In genomic region chr9:33101104-33101951, GRCh38 we compare ENCODE assay signal across 9 cellular contexts. TPM values are rescaled to one million over a fixed set of nuclear protein-coding genes. Genes with fewer than 3 reads are reported as not detected.
DNase-seq lines count a peak whose midpoint lies in the region; ATAC-seq and TF ChIP-seq lines count a peak whose summit lies in the region.
"Had no signal": no experiment of that assay in that cellular context is flagged by ENCODE, and none has a peak within 500 bp of the region (broad histone marks: within the 10 kb centered on the region; RNA-seq: fewer than 3 reads in every experiment).

No MANE protein-coding gene starts in this region.

- H3K36me3 ChIP-seq in Panc1 (ENCODE audit: control insufficient read depth, insufficient read depth, low read length): no peaks in the 10 kb centered on the region
- H3K36me3 ChIP-seq in sigmoid colon: no peaks in the 10 kb centered on the region
- H3K36me3 ChIP-seq: lower lobe of right lung had no signal

- in situ Hi-C loops in Panc1 (cut with HindIII; ENCODE audit: low pct_unique_long_range_greater_than_20kb, low sequenced_read_pairs): no loop called here

- POLR2A ChIA-PET in Panc1 (lab: Charles Lee): no interaction called here

- CTCF ChIA-PET in Panc1 (lab: Charles Lee): no interaction called here

- ATAC-seq in Panc1: peak; percentile 76
- ATAC-seq in esophagus mucosa: peak; percentile 84
- ATAC-seq in omental fat pad (ENCODE audit: low FRiP score): peak; percentile 54
- no peak for ATAC-seq in GM21723 (IDR thresholded peaks at IDR 0.05; ENCODE audit: unreplicated experiment)

- H3K4me1 ChIP-seq in Panc1 (ENCODE audit: control insufficient read depth, insufficient read depth, low read length) (peaks cover 4% of the 10 kb centered on the region; the same call in 1 of the 2 replicates), sigmoid colon (no peaks in the 10 kb centered on the region)

- intact Hi-C loops in Panc1 (cut with micrococcal nuclease; ENCODE audit: unreplicated experiment) (no loop called here), sigmoid colon (cut with DNase I) (no loop called here)

- BruUV-seq in Panc1 (replicated peaks; lab: Mats Ljungman, UMichigan): no TSS peak

- H3K9me3 ChIP-seq in Panc1 (ENCODE audit: control insufficient read depth, insufficient read depth, low read depth, low read length) (no peaks in the 10 kb centered on the region), sigmoid colon (no peaks in the 10 kb centered on the region)
- H3K9me3 ChIP-seq: lower lobe of right lung had no signal

- H3K27me3 ChIP-seq in Panc1 (ENCODE audit: control insufficient read depth, insufficient read depth, low read length) (no peaks in the 10 kb centered on the region), sigmoid colon (no peaks in the 10 kb centered on the region)

- no peak for TF ChIP-seq CTCF in AG10803 (conservative IDR thresholded peaks at IDR 0.05; ENCODE audit: low read length)
- TF ChIP-seq CTCF in Panc1 (IDR thresholded peaks at IDR 0.05): no peak
- TF ChIP-seq CTCF in omental fat pad (IDR thresholded peaks at IDR 0.05): no peak
- no peak for TF ChIP-seq CTCF in sigmoid colon (IDR thresholded peaks at IDR 0.05)

- peak; percentile 97 for DNase-seq in AG10803 (ENCODE audit: low read depth)
- no peak for DNase-seq in Panc1 (ENCODE audit: low read depth, low spot score)
- no peak for DNase-seq in omental fat pad (ENCODE audit: low spot score)
- DNase-seq in sigmoid colon: no peak
- no peak for DNase-seq in activated CD4-positive, CD25-positive, alpha-beta regulatory T cell treated with anti-CD3 and anti-CD28 coated beads, Interleukin-2, amount 50 U/mL, for 72 hours
- no peak for DNase-seq in activated CD4-positive, alpha-beta T cell treated with anti-CD3 and anti-CD28 coated beads, Interleukin-2, amount 50 U/mL, for 48 hours
- DNase-seq: lower lobe of right lung had no signal

- no peak overlapping the region for H3K27ac ChIP-seq in Panc1 (ENCODE audit: low read length)
- H3K27ac ChIP-seq in sigmoid colon: no peak overlapping the region
- H3K27ac ChIP-seq: lower lobe of right lung had no signal

- no peak for TF ChIP-seq EP300 in sigmoid colon (IDR thresholded peaks at IDR 0.05)

- WGBS in sigmoid colon, 2 donors: 89 to 91% methylated on average over 10 of the region's 10 CpGs

- TF ChIP-seq POLR2A in sigmoid colon (IDR thresholded peaks at IDR 0.05): no peak

- H3K4me3 ChIP-seq in AG10803 (ENCODE audit: low read length): no peak overlapping the region
- no peak overlapping the region for H3K4me3 ChIP-seq in Panc1 (ENCODE audit: low read depth in 2 of 2, low read length in 2 of 2)
- H3K4me3 ChIP-seq in sigmoid colon: no peak overlapping the region
- H3K4me3 ChIP-seq: lower lobe of right lung had no signal

RNA-seq across cellular contexts. Expression of gene SMU1, which starts 24.9 kb away (rescaled TPM):
- total RNA-seq in Panc1 (2021; ENCODE audit: unreplicated experiment) (30.3 TPM), esophagus mucosa (11.4 TPM), omental fat pad (10 to 100 TPM; 14.6 to 23.5 (median 17.2) TPM), sigmoid colon (10 to 100 TPM; 15.0 to 22.3 (median 20.1) TPM)
- 14.1 TPM for polyA plus RNA-seq in Panc1 (2012; ENCODE audit: insufficient read length)
- 10 to 100 TPM in 2 of 3 donors, 1 to 10 TPM in 1; 8.4 to 11.9 (median 10.4) TPM for polyA plus RNA-seq in sigmoid colon
